In genomic region chr12:24767016-24767415, GRCh38 we compare ENCODE assay signal across 24 cellular contexts.
DNase-seq lines count a peak whose midpoint lies in the region; ATAC-seq, FAIRE-seq and TF ChIP-seq lines count a peak whose summit lies in the region.
"Had no signal": no experiment of that assay in that cellular context is flagged by ENCODE, and none has a peak within 500 bp of the region (broad histone marks: within the 10 kb centered on the region; RNA-seq: fewer than 3 reads in every experiment).

No MANE protein-coding gene starts in this region.

- intact Hi-C loops in activated CD4-positive, alpha-beta T cell treated with anti-CD3 and anti-CD28 coated beads for 36 hours (cut with DNase I, micrococcal nuclease): no loop called here
- intact Hi-C loops in HepG2 (cut with micrococcal nuclease; ENCODE audit: unreplicated experiment) (no loop called here), right lobe of liver (cut with DNase I) (no loop called here)

- 81% methylated on average over 1 of the region's 1 CpG for WGBS in HepG2 (ENCODE audit: low lambda C conversion rate)
- 70% methylated on average over 1 of the region's 1 CpG for WGBS in right lobe of liver (ENCODE audit: insufficient coverage, low coverage, low lambda C conversion rate, missing lambda C conversion rate)
- WGBS in smooth muscle cell (ENCODE audit: low lambda C conversion rate): 80% methylated on average over 1 of the region's 1 CpG

- H3K27ac Mint-ChIP-seq in activated CD4-positive, alpha-beta T cell treated with anti-CD3 and anti-CD28 coated beads for 36 hours: no peak overlapping the region
- no peak overlapping the region for H3K27ac Mint-ChIP-seq in activated CD8-positive, alpha-beta memory T cell treated with anti-CD3 and anti-CD28 coated beads, Interleukin-2, amount 10 ng/mL, durations not matched to agents 7 days and 5 days

- peak; percentile 27 for DNase-seq in activated CD4-positive, alpha-beta T cell treated with anti-CD3 and anti-CD28 coated beads for 36 hours
- no peak for DNase-seq in activated CD4-positive, alpha-beta T cell treated with anti-CD3 and anti-CD28 coated beads, Interleukin-2, amount 50 U/mL, for 1 hour
- DNase-seq in HepG2 (ENCODE audit: low spot score) (peak; percentile 22), right lobe of liver (no peak), bronchial epithelial cell (ENCODE audit: low read depth) (peak; percentile 67), smooth muscle cell (lab: John Stamatoyannopoulos, UW; ENCODE audit: unreplicated experiment) (no peak), NCI-H2029 (lab: John Stamatoyannopoulos, UW) (no peak)
- no peak for DNase-seq in activated CD8-positive, alpha-beta memory T cell treated with anti-CD3 and anti-CD28 coated beads, Interleukin-2, amount 10 ng/mL, durations not matched to agents 7 days and 5 days
- DNase-seq: 8988T; CD4-positive, alpha-beta memory T cell; DMS 273 treated with DMSO at 0.1 percent for 48 hours; Karpas-422; NCI-H1417; NCI-H1694 treated with DMSO at 0.1 percent for 48 hours; NCI-H2107; NCI-H446 treated with DMSO at 0.1 percent for 48 hours; NCI-H526 treated with DMSO at 0.1 percent for 48 hours; OCI-M1 had no signal

- in situ Hi-C loops in HepG2 (cut with HindIII; ENCODE audit: extremely low pct_ligation_motif_present, low pct_unique_long_range_greater_than_20kb): no loop called here

- no peak for TF ChIP-seq CTCF in HepG2 (CRISPR knock-in tag; IDR thresholded peaks at IDR 0.05)
- TF ChIP-seq CTCF in right lobe of liver (IDR thresholded peaks at IDR 0.05): no peak
- TF ChIP-seq CTCF in bronchial epithelial cell (IDR thresholded peaks at IDR 0.05; ENCODE audit: insufficient read depth, low read length, severe bottlenecking): no peak
- no peak for TF ChIP-seq CTCF in smooth muscle cell (IDR thresholded peaks at IDR 0.05; ENCODE audit: borderline replicate concordance, insufficient read depth, poor library complexity, severe bottlenecking)

- H2AFZ ChIP-seq in HepG2 (ENCODE audit: low read length): no peak overlapping the region
- no peak overlapping the region for H2AFZ ChIP-seq in smooth muscle cell (ENCODE audit: low read depth)

- H3K4me2 ChIP-seq in HepG2 (ENCODE audit: low read depth, low read length) (no peak overlapping the region), smooth muscle cell (no peak overlapping the region)
- H3K4me2 ChIP-seq: BLaER1 treated with 17β-estradiol and CSF1 and Interleukin-3, amounts not matched to agents 10 nM and 100 nM had no signal

- POLR2A ChIA-PET in activated CD4-positive, alpha-beta T cell treated with anti-CD3 and anti-CD28 coated beads for 36 hours (lab: Charles Lee): no interaction called here
- POLR2A ChIA-PET in HepG2 (lab: Yijun Ruan, JAX): interaction anchor here (1.8 kb wide), 1 partner anchor 12 kb away, joined by 6 read pairs; no protein-coding TSS in a partner anchor

- H3K4me3 ChIP-seq in HepG2 (replicated peaks in 1 of 3; ENCODE audit: insufficient read depth in 1 of 3, low read depth in 2 of 3, low read length in 3 of 3) (no peak overlapping the region), right lobe of liver (no peak overlapping the region), bronchial epithelial cell (ENCODE audit: low read depth, low read length) (no peak overlapping the region), smooth muscle cell (no peak overlapping the region)
- H3K4me3 ChIP-seq: BLaER1 treated with 17β-estradiol and CSF1 and Interleukin-3, amounts not matched to agents 10 nM and 100 nM; SJSA1 had no signal

- H3K36me3 Mint-ChIP-seq in activated CD4-positive, alpha-beta T cell treated with anti-CD3 and anti-CD28 coated beads for 36 hours (ENCODE audit: low read depth): no peaks in the 10 kb centered on the region
- peaks cover 3% of the 10 kb centered on the region for H3K36me3 Mint-ChIP-seq in activated CD8-positive, alpha-beta memory T cell treated with anti-CD3 and anti-CD28 coated beads, Interleukin-2, amount 10 ng/mL, durations not matched to agents 7 days and 5 days
- H3K36me3 Mint-ChIP-seq: CD4-positive, alpha-beta memory T cell had no signal

- H3K9ac ChIP-seq in HepG2 (ENCODE audit: insufficient read depth, low read depth, low read length) (no peak overlapping the region), smooth muscle cell (ENCODE audit: low read depth) (no peak overlapping the region)
- H3K9ac ChIP-seq: BLaER1 treated with 17β-estradiol and CSF1 and Interleukin-3, amounts not matched to agents 10 nM and 100 nM had no signal

- no peak for TF ChIP-seq RAD21 in HepG2 (CRISPR knock-in tag; IDR thresholded peaks at IDR 0.05)

- H3K9me3 ChIP-seq in HepG2 (ENCODE audit: low read length): peaks cover 9% of the 10 kb centered on the region
- no peaks in the 10 kb centered on the region for H3K9me3 ChIP-seq in right lobe of liver
- H3K9me3 ChIP-seq in smooth muscle cell (replicated peaks; ENCODE audit: low read depth): no peaks in the 10 kb centered on the region

- CTCF ChIA-PET in activated CD4-positive, alpha-beta T cell treated with anti-CD3 and anti-CD28 coated beads for 36 hours (lab: Charles Lee): interaction anchor here (1.3 to 2.1 kb wide), 2 partner anchors 12 to 33 kb away, joined by 3 to 11 read pairs; no protein-coding TSS in a partner anchor
- CTCF ChIA-PET in HepG2 (lab: Yijun Ruan, JAX; ENCODE audit: low intra/inter-chr PET ratio, low total read pairs): no interaction called here
- CTCF ChIA-PET in activated CD8-positive, alpha-beta memory T cell treated with anti-CD3 and anti-CD28 coated beads, Interleukin-2, amount 10 ng/mL, durations not matched to agents 7 days and 5 days (lab: Charles Lee): no interaction called here

- H3K79me2 ChIP-seq in HepG2 (ENCODE audit: insufficient read depth, low read length) (no peaks in the 10 kb centered on the region), smooth muscle cell (ENCODE audit: low read depth) (no peaks in the 10 kb centered on the region)

- H3K4me1 Mint-ChIP-seq in activated CD4-positive, alpha-beta T cell treated with anti-CD3 and anti-CD28 coated beads for 36 hours: peaks cover 11% of the 10 kb centered on the region
- no peaks in the 10 kb centered on the region for H3K4me1 Mint-ChIP-seq in activated CD8-positive, alpha-beta memory T cell treated with anti-CD3 and anti-CD28 coated beads, Interleukin-2, amount 10 ng/mL, durations not matched to agents 7 days and 5 days
- H3K4me1 Mint-ChIP-seq: CD4-positive, alpha-beta memory T cell had no signal

- no peak overlapping the region for H3K27ac ChIP-seq in HepG2 (ENCODE audit: extremely low read length, insufficient read depth, low read length)
- no peak overlapping the region for H3K27ac ChIP-seq in right lobe of liver
- H3K27ac ChIP-seq in smooth muscle cell (ENCODE audit: low read depth): peak overlapping the region; percentile 19
- H3K27ac ChIP-seq: BLaER1 treated with 17β-estradiol and CSF1 and Interleukin-3, amounts not matched to agents 10 nM and 100 nM; SJSA1 had no signal

- TF ChIP-seq EP300 in HepG2 (IDR thresholded peaks at IDR 0.05; ENCODE audit: low read depth in 2 of 2, low read length in 2 of 2) (no peak), HepG2 (CRISPR knock-in tag; IDR thresholded peaks at IDR 0.05; ENCODE audit: borderline replicate concordance) (no peak)

- peak; percentile 60 for ATAC-seq in activated CD4-positive, alpha-beta T cell treated with anti-CD3 and anti-CD28 coated beads for 36 hours
- ATAC-seq in HepG2 (no peak), right lobe of liver (no peak)
- no peak for ATAC-seq in activated CD8-positive, alpha-beta memory T cell treated with anti-CD3 and anti-CD28 coated beads, Interleukin-2, amount 10 ng/mL, durations not matched to agents 7 days and 5 days
- ATAC-seq: HCT116, Right ventricle myocardium inferior had no signal

- H3K27me3 Mint-ChIP-seq in activated CD4-positive, alpha-beta T cell treated with anti-CD3 and anti-CD28 coated beads for 36 hours: peaks cover 4% of the 10 kb centered on the region
- no peaks in the 10 kb centered on the region for H3K27me3 Mint-ChIP-seq in activated CD8-positive, alpha-beta memory T cell treated with anti-CD3 and anti-CD28 coated beads, Interleukin-2, amount 10 ng/mL, durations not matched to agents 7 days and 5 days

- H3K27me3 ChIP-seq in HepG2 (ENCODE audit: control insufficient read depth in 1 of 2, insufficient read depth in 2 of 2, low read length in 2 of 2): no peaks in the 10 kb centered on the region
- H3K27me3 ChIP-seq in right lobe of liver: no peaks in the 10 kb centered on the region
- H3K27me3 ChIP-seq in bronchial epithelial cell (ENCODE audit: control insufficient read depth, insufficient read depth, low read length): no peaks in the 10 kb centered on the region
- no peaks in the 10 kb centered on the region for H3K27me3 ChIP-seq in smooth muscle cell (ENCODE audit: low read depth)
- H3K27me3 ChIP-seq: BLaER1 treated with 17β-estradiol and CSF1 and Interleukin-3, amounts not matched to agents 10 nM and 100 nM; SJSA1 had no signal

- H3K36me3 ChIP-seq in HepG2 (replicated peaks in 1 of 2; ENCODE audit: control insufficient read depth in 1 of 2, insufficient read depth in 2 of 2, low read length in 2 of 2) (no peaks in the 10 kb centered on the region), right lobe of liver (no peaks in the 10 kb centered on the region), bronchial epithelial cell (ENCODE audit: control insufficient read depth, insufficient read depth, low read length) (no peaks in the 10 kb centered on the region), smooth muscle cell (ENCODE audit: low read depth) (no peaks in the 10 kb centered on the region)
- H3K36me3 ChIP-seq: BLaER1 treated with 17β-estradiol and CSF1 and Interleukin-3, amounts not matched to agents 10 nM and 100 nM; SJSA1 had no signal

- H4K20me1 ChIP-seq in HepG2 (ENCODE audit: insufficient read depth, low read length): no peaks in the 10 kb centered on the region
- no peaks in the 10 kb centered on the region for H4K20me1 ChIP-seq in smooth muscle cell (ENCODE audit: low read depth)
- H4K20me1 ChIP-seq: BLaER1 treated with 17β-estradiol and CSF1 and Interleukin-3, amounts not matched to agents 10 nM and 100 nM had no signal

- FAIRE-seq in HepG2 (lab: Jason Lieb, UNC) (no peak), bronchial epithelial cell (lab: Jason Lieb, UNC) (no peak)
- FAIRE-seq: G401.6, H1 had no signal

- BruUV-seq in HepG2 (replicated peaks; lab: Mats Ljungman, UMichigan): no TSS peak

- no peaks in the 10 kb centered on the region for H3K9me3 Mint-ChIP-seq in activated CD4-positive, alpha-beta T cell treated with anti-CD3 and anti-CD28 coated beads for 36 hours (ENCODE audit: low read depth)
- no peaks in the 10 kb centered on the region for H3K9me3 Mint-ChIP-seq in activated CD8-positive, alpha-beta memory T cell treated with anti-CD3 and anti-CD28 coated beads, Interleukin-2, amount 10 ng/mL, durations not matched to agents 7 days and 5 days (ENCODE audit: low read depth)
- H3K9me3 Mint-ChIP-seq: CD4-positive, alpha-beta memory T cell had no signal

- peaks cover 8% of the 10 kb centered on the region for H3K4me1 ChIP-seq in HepG2 (ENCODE audit: insufficient read depth, low read length)
- no peaks in the 10 kb centered on the region for H3K4me1 ChIP-seq in right lobe of liver
- no peaks in the 10 kb centered on the region for H3K4me1 ChIP-seq in smooth muscle cell (ENCODE audit: low read depth)
- H3K4me1 ChIP-seq: BLaER1 treated with 17β-estradiol and CSF1 and Interleukin-3, amounts not matched to agents 10 nM and 100 nM had no signal

- no peak overlapping the region for H3K4me3 Mint-ChIP-seq in activated CD4-positive, alpha-beta T cell treated with anti-CD3 and anti-CD28 coated beads for 36 hours
- H3K4me3 Mint-ChIP-seq in activated CD8-positive, alpha-beta memory T cell treated with anti-CD3 and anti-CD28 coated beads, Interleukin-2, amount 10 ng/mL, durations not matched to agents 7 days and 5 days: no peak overlapping the region
- H3K4me3 Mint-ChIP-seq: CD4-positive, alpha-beta memory T cell had no signal

- no peaks in the 10 kb centered on the region for H3F3A ChIP-seq in smooth muscle cell (ENCODE audit: low read depth)

- no peak for TF ChIP-seq POLR2A in HepG2 (IDR thresholded peaks at IDR 0.05; ENCODE audit: insufficient read depth in 1 of 2, low read depth in 2 of 2, low read length in 2 of 2)
- TF ChIP-seq POLR2A in right lobe of liver (IDR thresholded peaks at IDR 0.05): no peak

Comparison
In these comparisons a context has a peak if more than half of its experiments do, and no peak if none do; other contexts are left out.
1. DNase-seq: peak in activated CD4-positive, alpha-beta T cell treated with anti-CD3 and anti-CD28 coated beads for 36 hours (single experiment), HepG2 (single experiment) and bronchial epithelial cell (single experiment); none in activated CD4-positive, alpha-beta T cell treated with anti-CD3 and anti-CD28 coated beads, Interleukin-2, amount 50 U/mL, for 1 hour (single experiment), right lobe of liver (0 of 3), smooth muscle cell (single experiment), activated CD8-positive, alpha-beta memory T cell treated with anti-CD3 and anti-CD28 coated beads, Interleukin-2, amount 10 ng/mL, durations not matched to agents 7 days and 5 days (single experiment) and NCI-H2029 (single experiment).